12 cellular contexts compared by ENCODE assay signal in the genomic region with DNA sequence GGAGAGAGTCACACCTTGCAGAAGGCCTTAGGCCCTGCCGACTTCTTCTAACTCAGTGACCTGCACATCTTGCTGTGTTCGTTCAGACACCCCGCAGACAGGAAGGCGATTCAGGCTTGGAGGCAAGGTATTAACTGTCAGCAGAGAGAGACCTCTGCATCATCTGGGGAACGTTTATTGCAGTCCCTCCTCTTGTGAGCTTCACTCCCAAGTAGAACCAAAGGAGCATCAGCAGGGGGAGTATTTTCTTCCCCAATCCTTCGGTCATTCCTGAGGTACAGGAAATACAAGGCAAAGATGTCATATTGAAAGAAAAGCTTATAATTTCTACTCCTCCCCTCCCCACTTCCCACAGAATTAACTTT.
DNase-seq lines count a peak whose midpoint lies in the region; ATAC-seq and TF ChIP-seq lines count a peak whose summit lies in the region.
"Had no signal": no experiment of that assay in that cellular context is flagged by ENCODE, and none has a peak within 500 bp of the region (broad histone marks: within the 10 kb centered on the region; RNA-seq: fewer than 3 reads in every experiment).

No MANE protein-coding gene starts in this region.

- H3K36me3 ChIP-seq in endodermal cell (ENCODE audit: control insufficient read depth, insufficient read depth, low read length) (no peaks in the 10 kb centered on the region), muscle layer of colon (ENCODE audit: insufficient read depth, low read length) (no peaks in the 10 kb centered on the region), upper lobe of left lung (no peaks in the 10 kb centered on the region)

- no peak for TF ChIP-seq EP300 in upper lobe of left lung (IDR thresholded peaks at IDR 0.05)

- DNase-seq in M059J (ENCODE audit: low read depth) (peak; percentile 64), endodermal cell (no peak), upper lobe of left lung (no peak), NCI-H2029 (lab: John Stamatoyannopoulos, UW) (no peak)
- DNase-seq: activated CD4-positive, alpha-beta T cell treated with anti-CD3 and anti-CD28 coated beads for 48 hours; activated naive CD4-positive, alpha-beta T cell treated with anti-CD3 and anti-CD28 coated beads, Interleukin-2, amount 10 ng/mL, durations not matched to agents 7 days and 5 days; DMS79; NCI-H524 treated with DMSO at 0.1 percent for 48 hours had no signal

- H3K4me3 ChIP-seq in endodermal cell (ENCODE audit: low read length) (no peak overlapping the region), muscle layer of colon (ENCODE audit: low read depth in 1 of 2, low read length in 2 of 2) (no peak overlapping the region), upper lobe of left lung (no peak overlapping the region)
- H3K4me3 ChIP-seq: SK-N-MC had no signal

- 77 to 88% methylated on average over 6 of the region's 6 CpGs for WGBS in endodermal cell (ENCODE audit: insufficient coverage in 1 of 2, insufficient read length in 1 of 2), 2 experiments
- 69 to 81% methylated on average over 6 of the region's 6 CpGs for WGBS in upper lobe of left lung, 2 donors

- TF ChIP-seq POLR2A in upper lobe of left lung (IDR thresholded peaks at IDR 0.05), result no peak

- H3K27me3 Mint-ChIP-seq in endodermal cell (ENCODE audit: insufficient read depth), result no peaks in the 10 kb centered on the region

- TF ChIP-seq CTCF in endodermal cell (conservative IDR thresholded peaks at IDR 0.05) (peak; percentile 54), upper lobe of left lung (IDR thresholded peaks at IDR 0.05) (no peak)

- no peak for ATAC-seq in upper lobe of left lung (ENCODE audit: low FRiP score in 2 of 2)
- no peak for ATAC-seq in GM19467 (IDR thresholded peaks at IDR 0.05; ENCODE audit: unreplicated experiment)
- no peak for ATAC-seq in HG03108 (IDR thresholded peaks at IDR 0.05; ENCODE audit: unreplicated experiment)

- H3K4me3 Mint-ChIP-seq in endodermal cell, result no peak overlapping the region
- H3K4me3 Mint-ChIP-seq: activated naive CD4-positive, alpha-beta T cell treated with anti-CD3 and anti-CD28 coated beads, Interleukin-2, amount 10 ng/mL, durations not matched to agents 7 days and 5 days had no signal

- no peaks in the 10 kb centered on the region for H3K36me3 Mint-ChIP-seq in endodermal cell (ENCODE audit: low read depth)

- H3K27me3 ChIP-seq in endodermal cell (ENCODE audit: control insufficient read depth, insufficient read depth, low read length, poor library complexity, severe bottlenecking), result no peaks in the 10 kb centered on the region
- no peaks in the 10 kb centered on the region for H3K27me3 ChIP-seq in muscle layer of colon (ENCODE audit: control insufficient read depth in 1 of 2, insufficient read depth in 2 of 2, low read length in 2 of 2)
- H3K27me3 ChIP-seq in upper lobe of left lung, result no peaks in the 10 kb centered on the region

- H3K9me3 Mint-ChIP-seq in endodermal cell, result no peaks in the 10 kb centered on the region

- peaks cover 7% of the 10 kb centered on the region for H3K4me1 ChIP-seq in endodermal cell (ENCODE audit: control insufficient read depth, insufficient read depth, low read length)
- H3K4me1 ChIP-seq in muscle layer of colon (ENCODE audit: insufficient read depth, low read length), result peaks cover 17% of the 10 kb centered on the region
- peaks cover 12 to 13% (median 12%) of the 10 kb centered on the region in 4 donors for H3K4me1 ChIP-seq in upper lobe of left lung

- H3K9ac ChIP-seq in endodermal cell (ENCODE audit: extremely low read depth, low read length, poor library complexity, severe bottlenecking) (no peak overlapping the region), muscle layer of colon (ENCODE audit: low read length) (no peak overlapping the region)

- H3K4me1 Mint-ChIP-seq in endodermal cell, result peaks cover 20% of the 10 kb centered on the region

- no peaks in the 10 kb centered on the region for H3K9me3 ChIP-seq in endodermal cell (ENCODE audit: control insufficient read depth, low read length)
- no peaks in the 10 kb centered on the region for H3K9me3 ChIP-seq in muscle layer of colon (ENCODE audit: low read length)
- H3K9me3 ChIP-seq in upper lobe of left lung, result no peaks in the 10 kb centered on the region

- H3K27ac Mint-ChIP-seq in endodermal cell, result no peak overlapping the region
- H3K27ac Mint-ChIP-seq: activated naive CD4-positive, alpha-beta T cell treated with anti-CD3 and anti-CD28 coated beads, Interleukin-2, amount 10 ng/mL, durations not matched to agents 7 days and 5 days had no signal

- H3K27ac ChIP-seq in endodermal cell (ENCODE audit: low read depth, low read length) (no peak overlapping the region), muscle layer of colon (ENCODE audit: low read depth, low read length) (peak overlapping the region; percentile 91), upper lobe of left lung (peak overlapping the region in 3 of 4 donors; percentile 26 to 79 (median 68))
- H3K27ac ChIP-seq: SK-N-MC had no signal
